ENCODE assay signal across 19 cellular contexts in the genomic region with DNA sequence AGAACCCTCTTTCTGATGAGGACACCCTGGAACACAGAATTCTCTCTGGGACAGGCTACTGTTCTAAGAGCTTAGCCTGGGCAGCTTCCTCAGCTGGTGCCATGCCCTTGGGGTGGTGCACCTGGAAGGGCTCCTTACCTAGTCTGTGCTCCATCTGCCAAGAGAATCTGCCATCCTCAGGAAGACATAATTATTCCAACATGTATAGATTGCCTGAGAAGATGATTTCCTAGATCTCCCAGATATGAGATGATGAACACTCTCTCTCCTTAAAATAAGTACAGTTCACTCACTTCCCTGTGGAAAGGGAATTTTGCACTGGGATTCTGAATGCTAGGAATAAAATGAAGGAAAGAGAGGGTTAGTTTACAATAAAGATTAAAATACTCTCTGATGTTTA.
A peak's percentile ranks its signal among the peaks of the same experiment; 100 is the strongest.
DNase-seq lines count a peak whose midpoint lies in the region; FAIRE-seq and TF ChIP-seq lines count a peak whose summit lies in the region.
"Had no signal": no experiment of that assay in that cellular context is flagged by ENCODE, and none has a peak within 500 bp of the region (broad histone marks: within the 10 kb centered on the region; RNA-seq: fewer than 3 reads in every experiment).

No MANE protein-coding gene starts in this region.

- DNase-seq in D721Med (ENCODE audit: insufficient read length, low spot score) = no peak
- DNase-seq in NCI-H2171 (lab: John Stamatoyannopoulos, UW) = peak; percentile 36
- peak; percentile 44 for DNase-seq in NCI-H524 treated with DMSO at 0.1 percent for 48 hours (lab: John Stamatoyannopoulos, UW)
- DNase-seq in WERI-Rb-1 = no peak
- no peak for DNase-seq in NCI-H526 treated with DMSO at 0.1 percent for 48 hours (lab: John Stamatoyannopoulos, UW)
- DNase-seq in SKM-1 treated with dmso at 0.1 percent for 144 hours (lab: John Stamatoyannopoulos, UW; ENCODE audit: unreplicated experiment) = no peak
- no peak for DNase-seq in GM13976 (ENCODE audit: low spot score)
- DNase-seq: C1 segment of cervical spinal cord; Calu3; CD4-positive, alpha-beta memory T cell; COR-L47; DMS53; DMS79 treated with DMSO at 0.1 percent for 48 hours; GM23248; H7; HCEC 1CT had no signal

- no peaks in the 10 kb centered on the region for H3K27me3 ChIP-seq in WERI-Rb-1 (ENCODE audit: insufficient read depth, low read depth, severe bottlenecking)

- FAIRE-seq in D721Med (lab: Jason Lieb, UNC) = peak; percentile 61
- FAIRE-seq: GM12892, GM19239, H1 had no signal

- no peak overlapping the region for H3K4me3 ChIP-seq in WERI-Rb-1 (ENCODE audit: low read depth, low read length)
- H3K4me3 ChIP-seq: GM23248 had no signal

- TF ChIP-seq CTCF in D721Med (IDR thresholded peaks at IDR 0.05; ENCODE audit: insufficient read depth, missing control alignments) (no peak), WERI-Rb-1 (IDR thresholded peaks at IDR 0.05; ENCODE audit: low read depth, low read length) (no peak), GM13976 (IDR thresholded peaks at IDR 0.05; ENCODE audit: borderline replicate concordance, control extremely low read depth, extremely low read depth, insufficient read depth, missing control alignments) (no peak)

- in situ Hi-C loops in GM13976 (cut with MboI; ENCODE audit: low sequenced_read_pairs, unreplicated experiment) = no loop called here

- H3K36me3 ChIP-seq in WERI-Rb-1 = no peaks in the 10 kb centered on the region

- peak overlapping the region; percentile 69 for H3K27ac ChIP-seq in WERI-Rb-1
- H3K27ac ChIP-seq: GM23248 had no signal

- H3K9me3 ChIP-seq in WERI-Rb-1 (ENCODE audit: severe bottlenecking) = peaks cover 3% of the 10 kb centered on the region

Comparison
In these comparisons a context has a peak if more than half of its experiments do, and no peak if none do; other contexts are left out.
1. DNase-seq: peak in NCI-H2171 (single experiment) and NCI-H524 treated with DMSO at 0.1 percent for 48 hours (single experiment); none in D721Med (single experiment), WERI-Rb-1 (single experiment), NCI-H526 treated with DMSO at 0.1 percent for 48 hours (single experiment), SKM-1 treated with dmso at 0.1 percent for 144 hours (single experiment) and GM13976 (single experiment).